ENCODE assay signal across 18 cellular contexts in the genomic region with DNA sequence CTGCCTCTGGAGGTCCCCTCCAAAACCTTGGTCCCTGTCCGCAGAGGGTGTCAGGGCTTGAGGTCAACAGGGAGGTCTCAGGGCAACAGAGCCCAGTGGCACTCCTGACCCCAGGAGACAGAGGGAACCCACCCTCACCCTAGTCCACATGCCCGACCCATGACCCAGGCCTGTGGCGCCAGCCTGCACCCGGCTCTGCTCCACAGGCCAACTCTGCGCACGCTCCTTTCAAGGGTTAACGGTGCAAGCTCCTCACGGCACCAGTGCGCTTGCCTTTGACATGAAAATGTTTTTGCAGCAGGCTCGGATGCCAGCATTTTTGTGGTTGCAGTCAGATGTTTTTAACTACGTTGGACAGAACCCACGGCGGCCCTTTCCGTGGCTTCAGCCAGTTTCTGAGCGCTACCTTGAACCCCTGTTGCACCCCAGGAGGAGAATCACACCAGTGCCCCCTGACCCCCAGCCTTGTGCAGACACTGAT.
A peak's percentile ranks its signal among the peaks of the same experiment; 100 is the strongest.
DNase-seq lines count a peak whose midpoint lies in the region; ATAC-seq and TF ChIP-seq lines count a peak whose summit lies in the region.
"Had no signal": no experiment of that assay in that cellular context is flagged by ENCODE, and none has a peak within 500 bp of the region (broad histone marks: within the 10 kb centered on the region; RNA-seq: fewer than 3 reads in every experiment).

No MANE protein-coding gene starts in this region.

- no peaks in the 10 kb centered on the region for H3K4me1 ChIP-seq in prostate gland (replicated peaks)
- H3K4me1 ChIP-seq: BE2C had no signal

- 68% methylated on average over 15 of the region's 15 CpGs for WGBS in prostate gland

- peaks cover 13 to 23% of the 10 kb centered on the region in 2 donors for H3K36me3 Mint-ChIP-seq in activated T-cell treated with anti-CD3 and anti-CD28 coated beads, Interleukin-2, amount 50 U/mL, for 72 hours (ENCODE audit: insufficient read depth in 2 of 2)

- H3K36me3 ChIP-seq in prostate gland, result no peaks in the 10 kb centered on the region
- H3K36me3 ChIP-seq: BE2C, thyroid gland had no signal

- no peak overlapping the region for H3K4me3 Mint-ChIP-seq in activated T-cell treated with anti-CD3 and anti-CD28 coated beads, Interleukin-2, amount 50 U/mL, for 72 hours
- H3K4me3 Mint-ChIP-seq: activated CD4-positive, alpha-beta T cell treated with anti-CD3 and anti-CD28 coated beads, Interleukin-2, amount 10 ng/mL, durations not matched to agents 7 days and 5 days; brain; effector memory CD8-positive, alpha-beta T cell; memory B cell had no signal

- no peak overlapping the region for H3K27ac Mint-ChIP-seq in activated T-cell treated with anti-CD3 and anti-CD28 coated beads, Interleukin-2, amount 50 U/mL, for 72 hours
- H3K27ac Mint-ChIP-seq: activated CD4-positive, alpha-beta T cell treated with anti-CD3 and anti-CD28 coated beads, Interleukin-2, amount 10 ng/mL, durations not matched to agents 7 days and 5 days; brain; effector memory CD8-positive, alpha-beta T cell; memory B cell had no signal

- H3K27ac ChIP-seq in RWPE1 (peak overlapping the region; percentile 14; the same call in 1 of the 2 replicates), prostate gland (no peak overlapping the region)
- H3K27ac ChIP-seq: thyroid gland had no signal

- DNase-seq in AG09309 (ENCODE audit: low read depth) (peak; percentile 40), RWPE1 (ENCODE audit: low spot score) (no peak), fibroblast of the aortic adventitia (ENCODE audit: low read depth) (peak; percentile 91), prostate gland (ENCODE audit: low spot score) (peak; percentile 32), globus pallidus (ENCODE audit: low spot score) (no peak), Ammon's horn (ENCODE audit: low spot score) (no peak), NCI-H146 (lab: John Stamatoyannopoulos, UW) (no peak)
- DNase-seq in activated T-cell treated with anti-CD3 and anti-CD28 coated beads, Interleukin-2, amount 50 U/mL, for 72 hours, result no peak
- DNase-seq: activated CD4-positive, alpha-beta T cell treated with anti-CD3 and anti-CD28 coated beads, Interleukin-2, amount 10 ng/mL, durations not matched to agents 7 days and 5 days; BE2C; DMS53; effector memory CD8-positive, alpha-beta T cell; NCI-H1436 treated with DMSO at 0.1 percent for 48 hours; NCI-H526 treated with DMSO at 0.1 percent for 48 hours; thyroid gland had no signal

- peaks cover 7 to 13% of the 10 kb centered on the region in 2 donors for H3K9me3 Mint-ChIP-seq in activated T-cell treated with anti-CD3 and anti-CD28 coated beads, Interleukin-2, amount 50 U/mL, for 72 hours

- no peak for TF ChIP-seq POLR2A in prostate gland (IDR thresholded peaks at IDR 0.05)

- no peak overlapping the region for H3K4me3 ChIP-seq in AG09309 (ENCODE audit: control insufficient read depth, low read depth, low read length)
- no peak overlapping the region for H3K4me3 ChIP-seq in fibroblast of the aortic adventitia (ENCODE audit: low read depth, low read length)
- no peak overlapping the region for H3K4me3 ChIP-seq in prostate gland
- H3K4me3 ChIP-seq: K562, thyroid gland had no signal

- TF ChIP-seq CTCF in AG09309 (IDR thresholded peaks at IDR 0.05; ENCODE audit: control insufficient read depth, insufficient read depth, low read depth, low read length, missing control alignments), result no peak
- TF ChIP-seq CTCF in RWPE1 (conservative IDR thresholded peaks at IDR 0.05; ENCODE audit: low read depth), result no peak
- no peak for TF ChIP-seq CTCF in fibroblast of the aortic adventitia (IDR thresholded peaks at IDR 0.05; ENCODE audit: insufficient read depth, low read length)
- no peak for TF ChIP-seq CTCF in prostate gland (IDR thresholded peaks at IDR 0.05)

- POLR2A ChIA-PET in RWPE1 (lab: Yijun Ruan, JAX; ENCODE audit: low non-redundant PET), result no interaction called here

- CTCF ChIA-PET in RWPE1 (lab: Yijun Ruan, JAX), result no interaction called here

- ATAC-seq in activated T-cell treated with anti-CD3 and anti-CD28 coated beads, Interleukin-2, amount 50 U/mL, for 72 hours (replicated peaks in 1 of 2), result no peak
- ATAC-seq: effector memory CD8-positive, alpha-beta T cell; K562 had no signal

- no peaks in the 10 kb centered on the region for H3K9me3 ChIP-seq in prostate gland
- H3K9me3 ChIP-seq: BE2C, thyroid gland had no signal

- H3K27me3 ChIP-seq in prostate gland (replicated peaks; ENCODE audit: insufficient read depth), result no peaks in the 10 kb centered on the region
- H3K27me3 ChIP-seq: BE2C, thyroid gland had no signal

- intact Hi-C loops in prostate gland (cut with DNase I), result no loop called here

- no peaks in the 10 kb centered on the region for H3K27me3 Mint-ChIP-seq in activated T-cell treated with anti-CD3 and anti-CD28 coated beads, Interleukin-2, amount 50 U/mL, for 72 hours (ENCODE audit: low read depth)
- H3K27me3 Mint-ChIP-seq: activated CD4-positive, alpha-beta T cell treated with anti-CD3 and anti-CD28 coated beads, Interleukin-2, amount 10 ng/mL, durations not matched to agents 7 days and 5 days had no signal

- H3K4me1 Mint-ChIP-seq in activated T-cell treated with anti-CD3 and anti-CD28 coated beads, Interleukin-2, amount 50 U/mL, for 72 hours (ENCODE audit: low read depth), result peaks cover 21% of the 10 kb centered on the region

Comparison
In these comparisons a context has a peak if more than half of its experiments do, and no peak if none do; other contexts are left out.
1. DNase-seq: peak in AG09309 (single experiment), fibroblast of the aortic adventitia (single experiment) and prostate gland (single experiment); none in RWPE1 (single experiment), globus pallidus (single experiment), Ammon's horn (single experiment), activated T-cell treated with anti-CD3 and anti-CD28 coated beads, Interleukin-2, amount 50 U/mL, for 72 hours (0 of 2) and NCI-H146 (single experiment).